Comparison of ENCODE assay signal across 1 cellular context in the genomic region with DNA sequence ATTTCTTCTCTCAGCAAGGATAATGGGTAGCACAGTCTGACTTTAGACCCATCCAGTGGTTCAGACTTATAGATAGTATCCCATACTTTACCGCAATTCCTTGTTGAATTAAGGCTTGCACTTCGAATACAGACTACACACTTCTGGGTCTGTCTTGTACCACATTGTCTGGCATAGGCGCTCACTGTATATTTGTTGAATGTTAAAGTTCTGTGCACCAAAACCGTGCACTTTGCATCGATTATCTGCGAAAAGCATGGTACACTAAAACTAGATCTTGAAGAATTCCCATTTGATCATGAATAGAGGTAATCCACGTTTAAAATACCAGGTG.
TF ChIP-seq lines count a peak whose summit lies in the region.

No MANE protein-coding gene starts in this region.

TF ChIP-seq in A549, 52 proteins besides CTCF, POLR2A, EP300 and RAD21 (continued from another document):
- no peak for TF ChIP-seq BCL3 (IDR thresholded peaks at IDR 0.05)
- TF ChIP-seq CEBPB (IDR thresholded peaks at IDR 0.05): peak in 1 of 2 experiments; percentile 94; a peak in 2 of 4 replicates
